ENCODE assay signal across 23 cellular contexts in genomic region chr15:67770098-67770628, GRCh38. TPM values are rescaled to one million over a fixed set of nuclear protein-coding genes. Genes with fewer than 3 reads are reported as not detected.
DNase-seq lines count a peak whose midpoint lies in the region; ATAC-seq and TF ChIP-seq lines count a peak whose summit lies in the region.
"Had no signal": no experiment of that assay in that cellular context is flagged by ENCODE, and none has a peak within 500 bp of the region (broad histone marks: within the 10 kb centered on the region; RNA-seq: fewer than 3 reads in every experiment).

No MANE protein-coding gene starts in this region.

- intact Hi-C loops in left colon (cut with DNase I, micrococcal nuclease), result no loop called here

- peak; percentile 20 for ATAC-seq in left colon
- ATAC-seq: A549, GM12878 had no signal

- DNase-seq in left colon, result no peak
- no peak for DNase-seq in activated naive CD4-positive, alpha-beta T cell treated with anti-CD3 and anti-CD28 coated beads, Interleukin-2, amount 50 U/mL, for 16 hours
- no peak for DNase-seq in stimulated activated CD4-positive, alpha-beta T cell treated with anti-CD3 and anti-CD28 coated beads, Interleukin-1b, Interleukin-23, amount 100 ng/mL, for 48 hours
- DNase-seq in T-helper 9 cell, result no peak
- DNase-seq in progenitor cell of endocrine pancreas (ENCODE audit: low spot score, unreplicated experiment), result no peak
- DNase-seq: 8988T; ACHN; AML-193; BE2C; CD4-positive, alpha-beta T cell; CD8-positive, alpha-beta memory T cell; DMS 273 treated with DMSO at 0.1 percent for 48 hours; DMS79; EL; GDM1; GOT3 had no signal

- no peaks in the 10 kb centered on the region for H3K9me3 Mint-ChIP-seq in progenitor cell of endocrine pancreas (ENCODE audit: low read depth)
- H3K9me3 Mint-ChIP-seq: CD14-positive monocyte; CD4-positive, alpha-beta T cell; CD8-positive, alpha-beta memory T cell had no signal

- H3K27me3 Mint-ChIP-seq in progenitor cell of endocrine pancreas, result no peaks in the 10 kb centered on the region
- H3K27me3 Mint-ChIP-seq: CD4-positive, alpha-beta T cell had no signal

- H3K27ac ChIP-seq in HEK293 (ENCODE audit: extremely low read depth, low read depth, low read length), result peak overlapping the region; percentile 32; the same call in 1 of the 2 replicates
- H3K27ac ChIP-seq in VCaP, result peak overlapping the region; percentile 75
- H3K27ac ChIP-seq: A549; BLaER1 treated with 17β-estradiol and CSF1 and Interleukin-3, amounts not matched to agents 10 nM and 100 nM had no signal

- POLR2A ChIA-PET in HEK293 (lab: Yijun Ruan, JAX), result interaction anchor here (0.9 to 1.1 kb wide), 2 partner anchors 16 to 181 kb away, joined by 3 to 4 read pairs; no protein-coding TSS in a partner anchor

- peaks cover 2% of the 10 kb centered on the region for H3K36me3 Mint-ChIP-seq in progenitor cell of endocrine pancreas (ENCODE audit: insufficient read depth)

- H3K4me1 ChIP-seq in HEK293 (ENCODE audit: control insufficient read depth, insufficient read depth, low read length), result peaks cover 63% of the 10 kb centered on the region
- H3K4me1 ChIP-seq: A549 had no signal

- H3K9me3 ChIP-seq in HEK293 (ENCODE audit: control insufficient read depth, insufficient read depth, low read depth, low read length), result no peaks in the 10 kb centered on the region
- H3K9me3 ChIP-seq: A549; BE2C; BLaER1 treated with 17β-estradiol and CSF1 and Interleukin-3, amounts not matched to agents 10 nM and 100 nM; HAP-1 had no signal

- TF ChIP-seq CTCF in HEK293 (tag by site-specific recombination; IDR thresholded peaks at IDR 0.05), result no peak
- no peak for TF ChIP-seq CTCF in VCaP (conservative IDR thresholded peaks at IDR 0.05)
- no peak for TF ChIP-seq CTCF in progenitor cell of endocrine pancreas (IDR thresholded peaks at IDR 0.05; ENCODE audit: unreplicated experiment)

- no peaks in the 10 kb centered on the region for H3K36me3 ChIP-seq in HEK293 (ENCODE audit: control insufficient read depth in 2 of 2, insufficient read depth in 1 of 2, low read length in 2 of 2)
- H3K36me3 ChIP-seq: BE2C, HAP-1 had no signal

- peaks cover 18% of the 10 kb centered on the region for H3K4me1 Mint-ChIP-seq in progenitor cell of endocrine pancreas (ENCODE audit: low read depth)
- H3K4me1 Mint-ChIP-seq: CD8-positive, alpha-beta memory T cell had no signal

- CTCF ChIA-PET in HEK293 (lab: Yijun Ruan, JAX), result interaction anchor here (0.6 kb wide), 2 partner anchors 19 to 93 kb away, joined by 3 to 4 read pairs; no protein-coding TSS in a partner anchor

- H3K4me3 ChIP-seq in HEK293 (ENCODE audit: low read depth, low read length), result no peak overlapping the region
- H3K4me3 ChIP-seq: A549; BLaER1 treated with 17β-estradiol and CSF1 and Interleukin-3, amounts not matched to agents 10 nM and 100 nM; GM12878; HAP-1 had no signal

- no peak overlapping the region for H3K27ac Mint-ChIP-seq in progenitor cell of endocrine pancreas
- H3K27ac Mint-ChIP-seq: CD14-positive monocyte; CD4-positive, alpha-beta T cell; CD8-positive, alpha-beta memory T cell had no signal

- H3K4me3 Mint-ChIP-seq in progenitor cell of endocrine pancreas (ENCODE audit: low read depth), result no peak overlapping the region
- H3K4me3 Mint-ChIP-seq: CD14-positive monocyte; CD4-positive, alpha-beta T cell; CD8-positive, alpha-beta memory T cell had no signal

TF ChIP-seq in HEK293, 187 proteins besides CTCF, POLR2A, EP300 and RAD21:
- TF ChIP-seq ZBTB8A (tag by site-specific recombination; IDR thresholded peaks at IDR 0.05) (no peak), ZNF366 (tag by site-specific recombination; conservative IDR thresholded peaks at IDR 0.05) (peak; percentile 32; the same call in 1 of the 2 replicates), IKZF3 (tag by site-specific recombination; IDR thresholded peaks at IDR 0.05) (peak; percentile 56; the same call in 1 of the 2 replicates), GLIS1 (tag by site-specific recombination; IDR thresholded peaks at IDR 0.05) (peak; percentile 25; the same call in 1 of the 2 replicates), ZBTB17 (tag by site-specific recombination; IDR thresholded peaks at IDR 0.05) (0 out of 2 replicates have a peak, but pooled peaks have one; percentile 9), ZXDB (tag by site-specific recombination; IDR thresholded peaks at IDR 0.05) (peak; percentile 6; the same call in 1 of the 2 replicates), ZNF600 (tag by site-specific recombination; IDR thresholded peaks at IDR 0.05) (peak; percentile 70), ZSCAN30 (tag by site-specific recombination; IDR thresholded peaks at IDR 0.05) (0 out of 2 replicates have a peak, but pooled peaks have one; percentile 15), FEZF1 (tag by site-specific recombination; IDR thresholded peaks at IDR 0.05) (peak; percentile 96), ZNF311 (tag by site-specific recombination; IDR thresholded peaks at IDR 0.05; ENCODE audit: borderline replicate concordance) (no peak), ZNF792 (tag by site-specific recombination; IDR thresholded peaks at IDR 0.05) (no peak)

RNA-seq across cellular contexts. Expression of gene SKOR1, which starts 55.1 kb away (rescaled TPM):
- total RNA-seq in left colon (under 1 TPM; 0.47 to 0.49 TPM), progenitor cell of endocrine pancreas (0.60 and 0.75 TPM in 2 replicates)
